ENCODE assay signal across 14 cellular contexts in the genomic region with DNA sequence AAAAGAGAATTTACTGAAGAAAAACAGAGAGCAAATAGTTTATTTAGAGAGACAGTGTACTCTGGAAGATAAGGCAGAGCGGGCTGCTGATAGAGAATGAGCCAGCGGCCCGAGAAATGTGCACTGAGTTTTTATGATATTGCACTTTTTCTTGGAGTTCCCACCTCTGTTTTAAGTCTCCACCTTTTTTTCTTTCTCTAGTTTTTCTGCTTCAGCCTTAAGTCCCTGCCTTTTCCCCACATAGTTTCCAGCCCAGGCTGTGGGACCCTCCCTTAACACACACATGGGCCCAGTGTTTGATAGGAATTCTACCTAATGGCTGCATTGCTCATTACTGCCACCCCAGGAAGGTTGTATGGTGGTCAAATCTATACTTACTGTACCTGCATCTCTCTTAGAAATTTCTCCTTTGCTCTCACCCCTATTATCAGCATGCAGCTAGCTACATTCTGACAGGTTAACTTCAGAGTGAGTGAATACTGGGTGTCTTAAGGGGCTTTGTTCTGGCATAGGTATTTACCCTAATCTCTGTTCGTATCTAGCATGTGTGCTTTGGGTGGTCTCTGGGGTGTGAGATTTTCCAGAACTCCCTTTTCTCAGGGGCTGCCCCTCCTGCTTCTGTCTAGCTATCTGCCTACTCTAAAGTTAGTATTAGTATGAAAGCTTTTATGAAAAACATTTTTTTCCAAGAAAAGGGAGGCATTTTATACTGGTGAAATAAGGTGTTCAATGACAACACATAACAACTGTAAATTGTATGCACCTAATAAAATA.
DNase-seq lines count a peak whose midpoint lies in the region; ATAC-seq and TF ChIP-seq lines count a peak whose summit lies in the region.
"Had no signal": no experiment of that assay in that cellular context is flagged by ENCODE, and none has a peak within 500 bp of the region (broad histone marks: within the 10 kb centered on the region; RNA-seq: fewer than 3 reads in every experiment).

No MANE protein-coding gene starts in this region.

- H3K9me3 Mint-ChIP-seq in activated CD4-positive, alpha-beta T cell treated with anti-CD3 and anti-CD28 coated beads, Interleukin-2, amount 10 ng/mL, durations not matched to agents 24 days and 14 days = no peaks in the 10 kb centered on the region
- H3K9me3 Mint-ChIP-seq: activated naive CD8-positive, alpha-beta T cell treated with anti-CD3 and anti-CD28 coated beads, Interleukin-2, amount 10 ng/mL, durations not matched to agents 7 days and 5 days had no signal

- no peak overlapping the region for H3K27ac Mint-ChIP-seq in activated CD4-positive, alpha-beta T cell treated with anti-CD3 and anti-CD28 coated beads, Interleukin-2, amount 10 ng/mL, durations not matched to agents 24 days and 14 days
- H3K27ac Mint-ChIP-seq: activated naive CD8-positive, alpha-beta T cell treated with anti-CD3 and anti-CD28 coated beads, Interleukin-2, amount 10 ng/mL, durations not matched to agents 7 days and 5 days had no signal

- no peaks in the 10 kb centered on the region for H3K36me3 Mint-ChIP-seq in activated CD4-positive, alpha-beta T cell treated with anti-CD3 and anti-CD28 coated beads, Interleukin-2, amount 10 ng/mL, durations not matched to agents 24 days and 14 days (ENCODE audit: low read depth)
- H3K36me3 Mint-ChIP-seq: activated naive CD8-positive, alpha-beta T cell treated with anti-CD3 and anti-CD28 coated beads, Interleukin-2, amount 10 ng/mL, durations not matched to agents 7 days and 5 days had no signal

- peaks cover 12% of the 10 kb centered on the region for H3K27me3 Mint-ChIP-seq in activated CD4-positive, alpha-beta T cell treated with anti-CD3 and anti-CD28 coated beads, Interleukin-2, amount 10 ng/mL, durations not matched to agents 24 days and 14 days

- H3K4me1 ChIP-seq in OCI-LY3 (ENCODE audit: low read length) (peaks cover 41% of the 10 kb centered on the region), upper lobe of right lung (no peaks in the 10 kb centered on the region)
- H3K4me1 ChIP-seq: psoas muscle, SJCRH30 had no signal

- no peaks in the 10 kb centered on the region for H3K79me2 ChIP-seq in OCI-LY3 (ENCODE audit: low read length)

- no peaks in the 10 kb centered on the region for H4K20me1 ChIP-seq in OCI-LY3 (ENCODE audit: insufficient read depth, low read length)

- no peak overlapping the region for H3K4me3 Mint-ChIP-seq in activated CD4-positive, alpha-beta T cell treated with anti-CD3 and anti-CD28 coated beads, Interleukin-2, amount 10 ng/mL, durations not matched to agents 24 days and 14 days
- H3K4me3 Mint-ChIP-seq: activated naive CD8-positive, alpha-beta T cell treated with anti-CD3 and anti-CD28 coated beads, Interleukin-2, amount 10 ng/mL, durations not matched to agents 7 days and 5 days had no signal

- no peaks in the 10 kb centered on the region for H3K27me3 ChIP-seq in OCI-LY3 (ENCODE audit: low read depth, low read length)
- no peaks in the 10 kb centered on the region for H3K27me3 ChIP-seq in upper lobe of right lung
- H3K27me3 ChIP-seq: tibial artery had no signal

- ATAC-seq in upper lobe of right lung (no peak), HG03521 (IDR thresholded peaks at IDR 0.05; ENCODE audit: unreplicated experiment) (no peak), HG02884 (IDR thresholded peaks at IDR 0.05; ENCODE audit: unreplicated experiment) (no peak), GM18867 (IDR thresholded peaks at IDR 0.05; ENCODE audit: unreplicated experiment) (no peak)

- H3K36me3 ChIP-seq in OCI-LY3 (replicated peaks; ENCODE audit: low read depth, low read length) (no peaks in the 10 kb centered on the region), upper lobe of right lung (no peaks in the 10 kb centered on the region)
- H3K36me3 ChIP-seq: SJCRH30, tibial artery had no signal

- peak; percentile 49 for DNase-seq in activated CD4-positive, alpha-beta T cell treated with anti-CD3 and anti-CD28 coated beads, Interleukin-2, amount 10 ng/mL, durations not matched to agents 24 days and 14 days
- DNase-seq in activated CD4-positive, alpha-beta T cell treated with anti-CD3 and anti-CD28 coated beads for 4 hours = no peak
- DNase-seq in epithelial cell of proximal tubule (ENCODE audit: low read depth) (no peak), upper lobe of right lung (no peak)
- DNase-seq: activated naive CD8-positive, alpha-beta T cell treated with anti-CD3 and anti-CD28 coated beads, Interleukin-2, amount 10 ng/mL, durations not matched to agents 7 days and 5 days; NCI-H187 treated with DMSO at 0.1 percent for 48 hours; psoas muscle; SJCRH30; tibial artery had no signal

- intact Hi-C loops in activated CD4-positive, alpha-beta T cell treated with anti-CD3 and anti-CD28 coated beads, Interleukin-2, amount 10 ng/mL, durations not matched to agents 24 days and 14 days (cut with micrococcal nuclease) = no loop called here
- intact Hi-C loops in upper lobe of right lung (cut with DNase I) = no loop called here

- peaks cover 18% of the 10 kb centered on the region for H3K4me1 Mint-ChIP-seq in activated CD4-positive, alpha-beta T cell treated with anti-CD3 and anti-CD28 coated beads, Interleukin-2, amount 10 ng/mL, durations not matched to agents 24 days and 14 days

- H3K4me3 ChIP-seq in OCI-LY3 (ENCODE audit: low read length) (no peak overlapping the region), epithelial cell of proximal tubule (ENCODE audit: low read depth, low read length) (no peak overlapping the region), upper lobe of right lung (no peak overlapping the region)
- H3K4me3 ChIP-seq: coronary artery, psoas muscle, SJCRH30, tibial artery had no signal

- H3K9me3 ChIP-seq in OCI-LY3 (ENCODE audit: insufficient read depth, low read length) = no peaks in the 10 kb centered on the region
- no peaks in the 10 kb centered on the region for H3K9me3 ChIP-seq in upper lobe of right lung
- H3K9me3 ChIP-seq: psoas muscle, SJCRH30, tibial artery had no signal

- H3K9ac ChIP-seq in OCI-LY3 (ENCODE audit: low read length) = peak overlapping the region; percentile 48; the same call in 1 of the 2 replicates

- peak overlapping the region; percentile 78 for H3K4me2 ChIP-seq in OCI-LY3 (ENCODE audit: low read length)

- H2AFZ ChIP-seq in OCI-LY3 (ENCODE audit: low read depth, low read length) = no peak overlapping the region

- TF ChIP-seq CTCF in OCI-LY3 (IDR thresholded peaks at IDR 0.05; ENCODE audit: low read depth, low read length) = peak; percentile 64
- peak; percentile 39 for TF ChIP-seq CTCF in epithelial cell of proximal tubule (conservative IDR thresholded peaks at IDR 0.05; ENCODE audit: low read depth, low read length)
- TF ChIP-seq CTCF in upper lobe of right lung (IDR thresholded peaks at IDR 0.05) = peak; percentile 7

- peak overlapping the region; percentile 88 for H3K27ac ChIP-seq in OCI-LY3 (ENCODE audit: low read length)
- H3K27ac ChIP-seq in upper lobe of right lung = no peak overlapping the region
- H3K27ac ChIP-seq: coronary artery, psoas muscle, SJCRH30, tibial artery had no signal

Comparison
In these comparisons a context has a peak if more than half of its experiments do, and no peak if none do; other contexts are left out.
1. CTCF ChIP-seq: peak in every context shown above with its lines; median percentile 64 in OCI-LY3; 39 in epithelial cell of proximal tubule; 7 in upper lobe of right lung.